Comparison of ENCODE assay signal across 8 cellular contexts in the genomic region with DNA sequence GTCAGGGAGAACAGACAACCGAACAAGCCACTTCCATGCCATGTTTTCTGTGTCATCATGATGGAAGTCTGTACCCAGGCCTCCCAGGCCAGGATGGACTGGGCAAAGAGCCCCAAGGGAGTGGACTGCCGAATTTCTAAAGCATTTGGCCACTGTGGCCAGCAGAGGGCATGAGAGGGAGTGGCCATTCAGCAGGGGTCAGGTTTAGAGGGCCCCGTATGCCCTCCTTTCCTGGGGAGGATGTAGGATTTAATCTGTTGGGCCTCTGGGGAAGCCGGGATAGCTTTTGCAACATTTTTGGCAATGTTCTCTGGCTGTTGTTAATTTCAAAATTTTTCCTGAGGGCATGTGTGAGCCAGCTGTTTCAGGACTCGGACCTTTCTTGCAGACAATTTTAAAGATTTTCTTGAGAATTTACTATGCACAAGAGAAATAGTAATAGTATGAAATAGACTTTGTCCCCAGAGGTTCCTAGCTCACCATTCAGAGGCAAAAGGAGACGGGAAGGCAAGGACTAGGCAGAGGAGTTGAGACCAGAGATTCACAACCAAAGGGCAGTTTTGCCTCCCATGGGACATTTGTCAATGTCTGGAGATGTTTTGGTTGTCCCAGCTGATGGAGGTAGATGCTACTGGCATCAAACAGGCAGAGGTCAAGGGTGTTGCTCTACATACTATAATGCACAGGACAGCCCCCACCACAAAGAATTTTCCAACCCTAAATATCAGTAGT. TPM values are rescaled to one million over a fixed set of nuclear protein-coding genes. Genes with fewer than 3 reads are reported as not detected.
DNase-seq lines count a peak whose midpoint lies in the region; TF ChIP-seq lines count a peak whose summit lies in the region.

No MANE protein-coding gene starts in this region.

- peaks cover 34% of the 10 kb centered on the region for H3K4me1 Mint-ChIP-seq in nephron progenitor cell

- H3K27me3 Mint-ChIP-seq in nephron progenitor cell (ENCODE audit: low read depth, poor library complexity), result peaks cover 27% of the 10 kb centered on the region

- H3K27ac ChIP-seq in DOHH2 (ENCODE audit: low read depth, low read length) (no peak overlapping the region), prostate gland (no peak overlapping the region)

- TF ChIP-seq CTCF in DOHH2 (IDR thresholded peaks at IDR 0.05; ENCODE audit: low read depth, low read length, poor library complexity, severe bottlenecking) (peak; percentile 41), epithelial cell of esophagus (IDR thresholded peaks at IDR 0.05; ENCODE audit: insufficient read depth, low read depth, low read length, missing control alignments) (peak; percentile 50), nephron progenitor cell (IDR thresholded peaks at IDR 0.05) (peak; percentile 47), prostate gland (IDR thresholded peaks at IDR 0.05) (peak in 2 of 4 experiments; percentile 27 to 29)

- no peak for TF ChIP-seq POLR2A in prostate gland (IDR thresholded peaks at IDR 0.05)

- H3F3A ChIP-seq in DOHH2 (ENCODE audit: control insufficient read depth, insufficient read depth), result no peaks in the 10 kb centered on the region

- peak; percentile 8 for DNase-seq in NCI-H69 (lab: John Stamatoyannopoulos, UW)
- peak; percentile 3 for DNase-seq in epithelial cell of esophagus (ENCODE audit: low read depth)
- DNase-seq in nephron progenitor cell, result peak; percentile 32
- DNase-seq in SKM-1 treated with dmso at 0.1 percent for 144 hours (lab: John Stamatoyannopoulos, UW; ENCODE audit: unreplicated experiment), result no peak
- no peak for DNase-seq in stimulated activated CD4-positive, alpha-beta T cell treated with anti-CD3 and anti-CD28 coated beads, Interleukin-4, amount 100 ng/mL, for 1 hour
- no peak for DNase-seq in prostate gland (ENCODE audit: low spot score)
- DNase-seq in DMS 273 treated with DMSO at 0.1 percent for 48 hours (lab: John Stamatoyannopoulos, UW), result no peak

- H3K4me3 Mint-ChIP-seq in nephron progenitor cell, result no peak overlapping the region

- H3K9me3 ChIP-seq in DOHH2 (ENCODE audit: control insufficient read depth, insufficient read depth, low read length) (peaks cover 4% of the 10 kb centered on the region; the same call in 1 of the 2 replicates), prostate gland (no peaks in the 10 kb centered on the region)

- 61% methylated on average over 6 of the region's 6 CpGs for WGBS in prostate gland

- intact Hi-C loops in prostate gland (cut with DNase I), result no loop called here

- H3K4me1 ChIP-seq in DOHH2 (ENCODE audit: control insufficient read depth, low read length) (no peaks in the 10 kb centered on the region), prostate gland (replicated peaks) (no peaks in the 10 kb centered on the region)

- no peak overlapping the region for H3K27ac Mint-ChIP-seq in nephron progenitor cell

- no peaks in the 10 kb centered on the region for H4K20me1 ChIP-seq in DOHH2 (ENCODE audit: control insufficient read depth, insufficient read depth, low read depth, low read length)

- H3K36me3 Mint-ChIP-seq in nephron progenitor cell (ENCODE audit: low read depth), result peaks cover 10% of the 10 kb centered on the region

- H3K79me2 ChIP-seq in DOHH2 (ENCODE audit: control insufficient read depth, low read length), result no peaks in the 10 kb centered on the region

- no peaks in the 10 kb centered on the region for H3K9me2 ChIP-seq in DOHH2 (replicated peaks; ENCODE audit: control insufficient read depth, low read length)

- H3K4me3 ChIP-seq in DOHH2 (ENCODE audit: low read length) (no peak overlapping the region), epithelial cell of esophagus (ENCODE audit: low read length) (no peak overlapping the region), prostate gland (no peak overlapping the region)

- H3K27me3 ChIP-seq in DOHH2 (ENCODE audit: control insufficient read depth, low read length), result peaks cover 3% of the 10 kb centered on the region; the same call in 1 of the 2 replicates
- no peaks in the 10 kb centered on the region for H3K27me3 ChIP-seq in prostate gland (replicated peaks; ENCODE audit: insufficient read depth)

- peaks cover 32% of the 10 kb centered on the region for H3K9me3 Mint-ChIP-seq in nephron progenitor cell

- H3K36me3 ChIP-seq in DOHH2 (ENCODE audit: control insufficient read depth, low read length) (no peaks in the 10 kb centered on the region), prostate gland (no peaks in the 10 kb centered on the region)

- H3K4me2 ChIP-seq in DOHH2 (ENCODE audit: low read length), result no peak overlapping the region

RNA-seq across cellular contexts. Expression of gene ACACB, which starts 18.0 kb away (rescaled TPM):
- total RNA-seq in prostate gland, result 10 to 100 TPM; 52.5 to 63.3 TPM

RNA-seq across cellular contexts. Expression of gene UNG, which starts 37.0 kb away (rescaled TPM):
- total RNA-seq in prostate gland, result 10 to 100 TPM; 39.6 to 59.3 TPM

RNA-seq across cellular contexts. Expression of gene ALKBH2, which starts 41.1 kb away (rescaled TPM):
- 10 to 100 TPM; 16.6 to 26.2 TPM for total RNA-seq in prostate gland

Comparison
In these comparisons a context has a peak if more than half of its experiments do, and no peak if none do; other contexts are left out.
1. DNase-seq: peak in NCI-H69 (single experiment), epithelial cell of esophagus (single experiment) and nephron progenitor cell (single experiment); none in SKM-1 treated with dmso at 0.1 percent for 144 hours (single experiment), stimulated activated CD4-positive, alpha-beta T cell treated with anti-CD3 and anti-CD28 coated beads, Interleukin-4, amount 100 ng/mL, for 1 hour (single experiment), prostate gland (single experiment) and DMS 273 treated with DMSO at 0.1 percent for 48 hours (single experiment).